Comparison of ENCODE assay signal across 1 cellular context in the genomic region with DNA sequence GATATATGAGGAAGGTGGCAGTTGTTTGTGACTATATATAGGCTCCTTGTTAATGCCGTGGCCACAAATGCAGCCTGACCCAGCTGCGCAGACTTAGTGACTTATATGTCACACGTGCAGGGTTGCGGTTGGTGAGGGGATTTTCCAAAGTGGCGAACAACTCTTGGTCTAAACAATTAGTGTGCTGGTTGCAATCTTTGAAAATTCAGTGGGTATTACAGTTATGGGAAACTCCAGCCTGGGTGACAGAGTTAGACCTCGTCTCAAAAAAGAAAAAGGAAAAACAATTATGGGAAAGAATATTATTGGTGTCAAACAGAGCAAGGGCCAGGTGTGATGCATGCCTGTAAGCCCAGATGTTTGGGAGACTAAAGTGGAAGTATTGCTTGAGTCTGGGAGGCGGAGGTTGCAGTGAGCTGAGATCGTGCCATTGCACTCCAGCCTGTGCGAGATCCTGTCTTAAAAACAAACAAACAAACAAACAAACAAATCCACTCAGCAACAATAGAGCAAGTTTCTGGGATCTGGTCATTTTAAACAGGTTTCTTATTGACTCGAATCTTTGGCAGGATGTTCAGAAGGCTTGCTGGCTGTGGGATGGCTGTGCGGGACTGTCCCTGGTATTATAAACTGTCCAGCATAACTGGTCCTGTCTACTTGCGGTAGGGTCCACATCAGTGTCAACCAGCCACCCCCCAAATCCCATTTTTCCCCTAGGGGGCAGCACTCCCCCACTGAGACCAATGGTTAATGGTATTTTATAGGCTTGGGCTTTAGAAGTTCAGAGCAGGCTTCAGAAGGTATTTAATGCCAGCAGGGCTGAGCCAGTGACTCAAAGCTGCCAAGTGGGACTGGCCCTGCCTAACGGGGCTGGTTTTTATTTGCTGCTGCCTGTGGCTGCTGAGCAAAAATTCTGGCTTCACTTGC.
A peak's percentile ranks its signal among the peaks of the same experiment; 100 is the strongest.
TF ChIP-seq lines count a peak whose summit lies in the region.

No MANE protein-coding gene starts in this region.

TF ChIP-seq in K562, 482 proteins besides CTCF, POLR2A, EP300 and RAD21 (continues in another document):
- TF ChIP-seq JUND (IDR thresholded peaks at IDR 0.05; ENCODE audit: borderline replicate concordance, low read depth, low read length), result 0 out of 2 replicates have a peak, but pooled peaks have one; percentile 29
- TF ChIP-seq JUND (tag; IDR thresholded peaks at IDR 0.05; ENCODE audit: borderline replicate concordance, low read depth, low read length), result no peak
- TF ChIP-seq, protein P1, sequence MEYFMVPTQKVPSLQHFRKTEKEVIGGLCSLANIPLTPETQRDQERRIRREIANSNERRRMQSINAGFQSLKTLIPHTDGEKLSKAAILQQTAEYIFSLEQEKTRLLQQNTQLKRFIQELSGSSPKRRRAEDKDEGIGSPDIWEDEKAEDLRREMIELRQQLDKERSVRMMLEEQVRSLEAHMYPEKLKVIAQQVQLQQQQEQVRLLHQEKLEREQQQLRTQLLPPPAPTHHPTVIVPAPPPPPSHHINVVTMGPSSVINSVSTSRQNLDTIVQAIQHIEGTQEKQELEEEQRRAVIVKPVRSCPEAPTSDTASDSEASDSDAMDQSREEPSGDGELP (CRISPR knock-in tag; IDR thresholded peaks at IDR 0.05; ENCODE audit: borderline replicate concordance), result 0 out of 2 replicates have a peak, but pooled peaks have one; percentile 13
- TF ChIP-seq XRCC3 (IDR thresholded peaks at IDR 0.05), result no peak
- TF ChIP-seq THRAP3 (IDR thresholded peaks at IDR 0.05; ENCODE audit: borderline replicate concordance), result no peak
- TF ChIP-seq ZBTB7A (IDR thresholded peaks at IDR 0.05; ENCODE audit: borderline replicate concordance, control insufficient read depth, low read depth, low read length), result peak; percentile 59; the same call in 1 of the 2 replicates
- TF ChIP-seq ARID3A (IDR thresholded peaks at IDR 0.05; ENCODE audit: borderline replicate concordance, low read depth, low read length), result 0 out of 2 replicates have a peak, but pooled peaks have one; percentile 27
- TF ChIP-seq, protein P2, sequence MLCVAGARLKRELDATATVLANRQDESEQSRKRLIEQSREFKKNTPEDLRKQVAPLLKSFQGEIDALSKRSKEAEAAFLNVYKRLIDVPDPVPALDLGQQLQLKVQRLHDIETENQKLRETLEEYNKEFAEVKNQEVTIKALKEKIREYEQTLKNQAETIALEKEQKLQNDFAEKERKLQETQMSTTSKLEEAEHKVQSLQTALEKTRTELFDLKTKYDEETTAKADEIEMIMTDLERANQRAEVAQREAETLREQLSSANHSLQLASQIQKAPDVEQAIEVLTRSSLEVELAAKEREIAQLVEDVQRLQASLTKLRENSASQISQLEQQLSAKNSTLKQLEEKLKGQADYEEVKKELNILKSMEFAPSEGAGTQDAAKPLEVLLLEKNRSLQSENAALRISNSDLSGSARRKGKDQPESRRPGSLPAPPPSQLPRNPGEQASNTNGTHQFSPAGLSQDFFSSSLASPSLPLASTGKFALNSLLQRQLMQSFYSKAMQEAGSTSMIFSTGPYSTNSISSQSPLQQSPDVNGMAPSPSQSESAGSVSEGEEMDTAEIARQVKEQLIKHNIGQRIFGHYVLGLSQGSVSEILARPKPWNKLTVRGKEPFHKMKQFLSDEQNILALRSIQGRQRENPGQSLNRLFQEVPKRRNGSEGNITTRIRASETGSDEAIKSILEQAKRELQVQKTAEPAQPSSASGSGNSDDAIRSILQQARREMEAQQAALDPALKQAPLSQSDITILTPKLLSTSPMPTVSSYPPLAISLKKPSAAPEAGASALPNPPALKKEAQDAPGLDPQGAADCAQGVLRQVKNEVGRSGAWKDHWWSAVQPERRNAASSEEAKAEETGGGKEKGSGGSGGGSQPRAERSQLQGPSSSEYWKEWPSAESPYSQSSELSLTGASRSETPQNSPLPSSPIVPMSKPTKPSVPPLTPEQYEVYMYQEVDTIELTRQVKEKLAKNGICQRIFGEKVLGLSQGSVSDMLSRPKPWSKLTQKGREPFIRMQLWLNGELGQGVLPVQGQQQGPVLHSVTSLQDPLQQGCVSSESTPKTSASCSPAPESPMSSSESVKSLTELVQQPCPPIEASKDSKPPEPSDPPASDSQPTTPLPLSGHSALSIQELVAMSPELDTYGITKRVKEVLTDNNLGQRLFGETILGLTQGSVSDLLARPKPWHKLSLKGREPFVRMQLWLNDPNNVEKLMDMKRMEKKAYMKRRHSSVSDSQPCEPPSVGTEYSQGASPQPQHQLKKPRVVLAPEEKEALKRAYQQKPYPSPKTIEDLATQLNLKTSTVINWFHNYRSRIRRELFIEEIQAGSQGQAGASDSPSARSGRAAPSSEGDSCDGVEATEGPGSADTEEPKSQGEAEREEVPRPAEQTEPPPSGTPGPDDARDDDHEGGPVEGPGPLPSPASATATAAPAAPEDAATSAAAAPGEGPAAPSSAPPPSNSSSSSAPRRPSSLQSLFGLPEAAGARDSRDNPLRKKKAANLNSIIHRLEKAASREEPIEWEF (CRISPR knock-in tag; IDR thresholded peaks at IDR 0.05), result no peak
- TF ChIP-seq, protein P3, sequence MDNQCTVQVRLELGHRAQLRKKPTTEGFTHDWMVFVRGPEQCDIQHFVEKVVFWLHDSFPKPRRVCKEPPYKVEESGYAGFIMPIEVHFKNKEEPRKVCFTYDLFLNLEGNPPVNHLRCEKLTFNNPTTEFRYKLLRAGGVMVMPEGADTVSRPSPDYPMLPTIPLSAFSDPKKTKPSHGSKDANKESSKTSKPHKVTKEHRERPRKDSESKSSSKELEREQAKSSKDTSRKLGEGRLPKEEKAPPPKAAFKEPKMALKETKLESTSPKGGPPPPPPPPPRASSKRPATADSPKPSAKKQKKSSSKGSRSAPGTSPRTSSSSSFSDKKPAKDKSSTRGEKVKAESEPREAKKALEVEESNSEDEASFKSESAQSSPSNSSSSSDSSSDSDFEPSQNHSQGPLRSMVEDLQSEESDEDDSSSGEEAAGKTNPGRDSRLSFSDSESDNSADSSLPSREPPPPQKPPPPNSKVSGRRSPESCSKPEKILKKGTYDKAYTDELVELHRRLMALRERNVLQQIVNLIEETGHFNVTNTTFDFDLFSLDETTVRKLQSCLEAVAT (IDR thresholded peaks at IDR 0.05), result no peak
- no peak for TF ChIP-seq GTF2A2 (tag; IDR thresholded peaks at IDR 0.05)
- TF ChIP-seq SMAD1 (IDR thresholded peaks at IDR 0.05; ENCODE audit: low read depth, low read length, partially characterized antibody), result no peak
- TF ChIP-seq SIN3B (IDR thresholded peaks at IDR 0.05; ENCODE audit: low read depth), result no peak
- TF ChIP-seq CHD1 (IDR thresholded peaks at IDR 0.05; ENCODE audit: low read length), result no peak
- no peak for TF ChIP-seq ZNF121 (CRISPR knock-in tag; conservative IDR thresholded peaks at IDR 0.05)
- no peak for TF ChIP-seq ZFX (CRISPR knock-in tag; IDR thresholded peaks at IDR 0.05)
- TF ChIP-seq ZNF583 (CRISPR knock-in tag; IDR thresholded peaks at IDR 0.05), result no peak
- TF ChIP-seq, protein P4, sequence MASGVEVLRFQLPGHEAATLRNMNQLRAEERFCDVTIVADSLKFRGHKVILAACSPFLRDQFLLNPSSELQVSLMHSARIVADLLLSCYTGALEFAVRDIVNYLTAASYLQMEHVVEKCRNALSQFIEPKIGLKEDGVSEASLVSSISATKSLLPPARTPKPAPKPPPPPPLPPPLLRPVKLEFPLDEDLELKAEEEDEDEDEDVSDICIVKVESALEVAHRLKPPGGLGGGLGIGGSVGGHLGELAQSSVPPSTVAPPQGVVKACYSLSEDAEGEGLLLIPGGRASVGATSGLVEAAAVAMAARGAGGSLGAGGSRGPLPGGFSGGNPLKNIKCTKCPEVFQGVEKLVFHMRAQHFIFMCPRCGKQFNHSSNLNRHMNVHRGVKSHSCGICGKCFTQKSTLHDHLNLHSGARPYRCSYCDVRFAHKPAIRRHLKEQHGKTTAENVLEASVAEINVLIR (CRISPR knock-in tag; IDR thresholded peaks at IDR 0.05), result no peak
- no peak for TF ChIP-seq NFE2L1 (tag; IDR thresholded peaks at IDR 0.05; ENCODE audit: borderline replicate concordance, low read depth)
- TF ChIP-seq MTA3 (IDR thresholded peaks at IDR 0.05; ENCODE audit: borderline replicate concordance), result no peak
- no peak for TF ChIP-seq ZNF232 (CRISPR knock-in tag; IDR thresholded peaks at IDR 0.05)
- TF ChIP-seq, protein P5, sequence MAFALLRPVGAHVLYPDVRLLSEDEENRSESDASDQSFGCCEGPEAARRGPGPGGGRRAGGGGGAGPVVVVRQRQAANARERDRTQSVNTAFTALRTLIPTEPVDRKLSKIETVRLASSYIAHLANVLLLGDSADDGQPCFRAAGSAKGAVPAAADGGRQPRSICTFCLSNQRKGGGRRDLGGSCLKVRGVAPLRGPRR (CRISPR knock-in tag; IDR thresholded peaks at IDR 0.05), result no peak
- no peak for TF ChIP-seq ZNF644 (tag; IDR thresholded peaks at IDR 0.05; ENCODE audit: low read depth)
- TF ChIP-seq, protein P6, sequence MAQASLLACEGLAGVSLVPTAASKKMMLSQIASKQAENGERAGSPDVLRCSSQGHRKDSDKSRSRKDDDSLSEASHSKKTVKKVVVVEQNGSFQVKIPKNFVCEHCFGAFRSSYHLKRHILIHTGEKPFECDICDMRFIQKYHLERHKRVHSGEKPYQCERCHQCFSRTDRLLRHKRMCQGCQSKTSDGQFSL (CRISPR knock-in tag; IDR thresholded peaks at IDR 0.05), result peak; percentile 92
- TF ChIP-seq, protein P6 (tag; IDR thresholded peaks at IDR 0.05), result peak in 1 of 2 experiments; percentile 62; a peak in 1 of 4 replicates
- no peak for TF ChIP-seq ZNF696 (CRISPR knock-in tag; conservative IDR thresholded peaks at IDR 0.05)
- TF ChIP-seq DPF2 (IDR thresholded peaks at IDR 0.05), result no peak
- no peak for TF ChIP-seq RFX7 (CRISPR knock-in tag; IDR thresholded peaks at IDR 0.05)
- TF ChIP-seq RB1 (IDR thresholded peaks at IDR 0.05; ENCODE audit: low read depth), result 0 out of 2 replicates have a peak, but pooled peaks have one; percentile 17
- TF ChIP-seq, protein P7, sequence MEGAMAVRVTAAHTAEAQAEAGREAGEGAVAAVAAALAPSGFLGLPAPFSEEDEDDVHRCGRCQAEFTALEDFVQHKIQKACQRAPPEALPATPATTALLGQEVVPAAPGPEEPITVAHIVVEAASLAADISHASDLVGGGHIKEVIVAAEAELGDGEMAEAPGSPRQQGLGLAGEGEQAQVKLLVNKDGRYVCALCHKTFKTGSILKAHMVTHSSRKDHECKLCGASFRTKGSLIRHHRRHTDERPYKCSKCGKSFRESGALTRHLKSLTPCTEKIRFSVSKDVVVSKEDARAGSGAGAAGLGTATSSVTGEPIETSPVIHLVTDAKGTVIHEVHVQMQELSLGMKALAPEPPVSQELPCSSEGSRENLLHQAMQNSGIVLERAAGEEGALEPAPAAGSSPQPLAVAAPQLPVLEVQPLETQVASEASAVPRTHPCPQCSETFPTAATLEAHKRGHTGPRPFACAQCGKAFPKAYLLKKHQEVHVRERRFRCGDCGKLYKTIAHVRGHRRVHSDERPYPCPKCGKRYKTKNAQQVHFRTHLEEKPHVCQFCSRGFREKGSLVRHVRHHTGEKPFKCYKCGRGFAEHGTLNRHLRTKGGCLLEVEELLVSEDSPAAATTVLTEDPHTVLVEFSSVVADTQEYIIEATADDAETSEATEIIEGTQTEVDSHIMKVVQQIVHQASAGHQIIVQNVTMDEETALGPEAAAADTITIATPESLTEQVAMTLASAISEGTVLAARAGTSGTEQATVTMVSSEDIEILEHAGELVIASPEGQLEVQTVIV (CRISPR knock-in tag; IDR thresholded peaks at IDR 0.05; ENCODE audit: borderline replicate concordance), result no peak
- TF ChIP-seq SMC3 (conservative IDR thresholded peaks at IDR 0.05; ENCODE audit: insufficient read depth, low read depth, low read length), result peak; percentile 65
- TF ChIP-seq USF1 (CRISPR knock-in tag; IDR thresholded peaks at IDR 0.05), result no peak
- TF ChIP-seq, protein P8, sequence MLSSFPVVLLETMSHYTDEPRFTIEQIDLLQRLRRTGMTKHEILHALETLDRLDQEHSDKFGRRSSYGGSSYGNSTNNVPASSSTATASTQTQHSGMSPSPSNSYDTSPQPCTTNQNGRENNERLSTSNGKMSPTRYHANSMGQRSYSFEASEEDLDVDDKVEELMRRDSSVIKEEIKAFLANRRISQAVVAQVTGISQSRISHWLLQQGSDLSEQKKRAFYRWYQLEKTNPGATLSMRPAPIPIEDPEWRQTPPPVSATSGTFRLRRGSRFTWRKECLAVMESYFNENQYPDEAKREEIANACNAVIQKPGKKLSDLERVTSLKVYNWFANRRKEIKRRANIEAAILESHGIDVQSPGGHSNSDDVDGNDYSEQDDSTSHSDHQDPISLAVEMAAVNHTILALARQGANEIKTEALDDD (IDR thresholded peaks at IDR 0.05), result no peak
- TF ChIP-seq CBX1 (IDR thresholded peaks at IDR 0.05; ENCODE audit: low read depth), result no peak
- no peak for TF ChIP-seq TOE1 (IDR thresholded peaks at IDR 0.05; ENCODE audit: borderline replicate concordance)
- TF ChIP-seq TOE1 (CRISPR knock-in tag; IDR thresholded peaks at IDR 0.05; ENCODE audit: borderline replicate concordance, low read depth), result no peak
- no peak for TF ChIP-seq U2AF1 (optimal IDR thresholded peaks at IDR 0.05; ENCODE audit: low read depth, low read length)
- no peak for TF ChIP-seq ZKSCAN3 (CRISPR knock-in tag; IDR thresholded peaks at IDR 0.05)
- TF ChIP-seq TEAD4 (IDR thresholded peaks at IDR 0.05; ENCODE audit: low read length), result 0 out of 2 replicates have a peak, but pooled peaks have one; percentile 20
- no peak for TF ChIP-seq TEAD4 (CRISPR knock-in tag; IDR thresholded peaks at IDR 0.05; ENCODE audit: borderline replicate concordance)
- TF ChIP-seq ZNF766 (CRISPR knock-in tag; conservative IDR thresholded peaks at IDR 0.05), result no peak
